16 cellular contexts compared by ENCODE assay signal in genomic region chr5:96049398-96050272, GRCh38.
DNase-seq lines count a peak whose midpoint lies in the region; ATAC-seq and TF ChIP-seq lines count a peak whose summit lies in the region.
"Had no signal": no experiment of that assay in that cellular context is flagged by ENCODE, and none has a peak within 500 bp of the region (broad histone marks: within the 10 kb centered on the region; RNA-seq: fewer than 3 reads in every experiment).

No MANE protein-coding gene starts in this region.

- peaks cover 11% of the 10 kb centered on the region for H3K9me3 Mint-ChIP-seq in nephron progenitor cell

- TF ChIP-seq POLR2A in erythroblast (IDR thresholded peaks at IDR 0.05; ENCODE audit: low read length) (no peak), lower leg skin (IDR thresholded peaks at IDR 0.05) (no peak)

- H3K27me3 Mint-ChIP-seq in nephron progenitor cell (ENCODE audit: low read depth, poor library complexity): no peaks in the 10 kb centered on the region
- H3K27me3 Mint-ChIP-seq: stimulated activated naive B cell treated with anti-CD40 and anti-IgM and Interleukin-4, amounts not matched to agents 10 μg/mL and 1 μg/mL and 100 μg/mL, for 72 hours had no signal

- WGBS in lower leg skin, 2 donors: 47 to 50% methylated on average over 3 of the region's 3 CpGs

- peaks cover 5% of the 10 kb centered on the region for H3K36me3 Mint-ChIP-seq in nephron progenitor cell (ENCODE audit: low read depth)
- H3K36me3 Mint-ChIP-seq: naive thymus-derived CD4-positive, alpha-beta T cell; stimulated activated naive B cell treated with anti-CD40 and anti-IgM and Interleukin-4, amounts not matched to agents 10 μg/mL and 1 μg/mL and 100 μg/mL, for 72 hours; WTC11 had no signal

- H3K27ac Mint-ChIP-seq in nephron progenitor cell: no peak overlapping the region
- H3K27ac Mint-ChIP-seq: naive thymus-derived CD4-positive, alpha-beta T cell; stimulated activated naive B cell treated with anti-CD40 and anti-IgM and Interleukin-4, amounts not matched to agents 10 μg/mL and 1 μg/mL and 100 μg/mL, for 72 hours; WTC11 had no signal

- intact Hi-C loops in lower leg skin (cut with DNase I; ENCODE audit: low total_unique reads): no loop called here

- DNase-seq in GM04503 (ENCODE audit: low read depth): peak; percentile 71
- DNase-seq in RPMI7951 (ENCODE audit: low read depth): peak; percentile 61
- peak; percentile 21 to 40 for DNase-seq in erythroblast (lab: John Stamatoyannopoulos, UW)
- peak; percentile 49 for DNase-seq in pulmonary artery endothelial cell (ENCODE audit: low read depth, low spot score)
- no peak for DNase-seq in stimulated activated CD4-positive, alpha-beta T cell treated with anti-CD3 and anti-CD28 coated beads, Interleukin-4, amount 100 ng/mL, for 4 hours
- no peak for DNase-seq in lower leg skin (ENCODE audit: low spot score in 2 of 2)
- no peak for DNase-seq in nephron progenitor cell
- DNase-seq: DMS153; hypothalamus; naive thymus-derived CD4-positive, alpha-beta T cell; NCI-H2107; PC-9; stimulated activated naive B cell treated with anti-CD40 and anti-IgM and Interleukin-4, amounts not matched to agents 10 μg/mL and 1 μg/mL and 100 μg/mL, for 72 hours had no signal

- ATAC-seq in HG03045 (IDR thresholded peaks at IDR 0.05; ENCODE audit: unreplicated experiment): no peak
- ATAC-seq: HepG2; naive thymus-derived CD4-positive, alpha-beta T cell; stimulated activated naive B cell treated with anti-CD40 and anti-IgM and Interleukin-4, amounts not matched to agents 10 μg/mL and 1 μg/mL and 100 μg/mL, for 72 hours had no signal

- no peak for TF ChIP-seq CTCF in lower leg skin (IDR thresholded peaks at IDR 0.05)
- no peak for TF ChIP-seq CTCF in nephron progenitor cell (IDR thresholded peaks at IDR 0.05)

- H3K4me1 Mint-ChIP-seq in nephron progenitor cell: no peaks in the 10 kb centered on the region
- H3K4me1 Mint-ChIP-seq: stimulated activated naive B cell treated with anti-CD40 and anti-IgM and Interleukin-4, amounts not matched to agents 10 μg/mL and 1 μg/mL and 100 μg/mL, for 72 hours; WTC11 had no signal

- no peak overlapping the region for H3K4me3 Mint-ChIP-seq in nephron progenitor cell
- H3K4me3 Mint-ChIP-seq: naive thymus-derived CD4-positive, alpha-beta T cell; stimulated activated naive B cell treated with anti-CD40 and anti-IgM and Interleukin-4, amounts not matched to agents 10 μg/mL and 1 μg/mL and 100 μg/mL, for 72 hours; WTC11 had no signal

- H3K4me3 ChIP-seq in lower leg skin (ENCODE audit: low read depth, poor library complexity, severe bottlenecking): no peak overlapping the region
- H3K4me3 ChIP-seq: PC-9 had no signal

Comparison
In these comparisons a context has a peak if more than half of its experiments do, and no peak if none do; other contexts are left out.
1. DNase-seq: peak in GM04503 (single experiment), RPMI7951 (single experiment), erythroblast (2 of 2) and pulmonary artery endothelial cell (single experiment); none in stimulated activated CD4-positive, alpha-beta T cell treated with anti-CD3 and anti-CD28 coated beads, Interleukin-4, amount 100 ng/mL, for 4 hours (0 of 2), lower leg skin (0 of 2) and nephron progenitor cell (single experiment).